Comparison of ENCODE assay signal across 34 cellular contexts in genomic region chr15:101517504-101517903, GRCh38.
"Had no signal": no experiment of that assay in that cellular context is flagged by ENCODE, and none has a peak within 500 bp of the region (broad histone marks: within the 10 kb centered on the region; RNA-seq: fewer than 3 reads in every experiment).

No MANE protein-coding gene starts in this region.

- H3K4me3 ChIP-seq: adrenal gland, ascending aorta, body of pancreas, breast epithelium, cardiac muscle cell had no signal

- H3K27me3 ChIP-seq: adrenal gland, ascending aorta, body of pancreas, brain microvascular endothelial cell, cardiac muscle cell had no signal

- FAIRE-seq: astrocyte, bronchial epithelial cell, colon had no signal

- H3K27ac ChIP-seq: adrenal gland, ascending aorta, body of pancreas, brain microvascular endothelial cell, breast epithelium, cardiac muscle cell had no signal

- H3K36me3 ChIP-seq: adrenal gland, ascending aorta, brain microvascular endothelial cell, breast epithelium, cardiac muscle cell had no signal

- ATAC-seq: activated naive CD4-positive, alpha-beta T cell treated with anti-CD3 and anti-CD28 coated beads, Interleukin-2, amount 50 U/mL, for 72 hours; activated naive CD8-positive, alpha-beta T cell treated with anti-CD3 and anti-CD28 coated beads, Interleukin-2, amount 50 U/mL, for 24 hours; activated T-cell treated with anti-CD3 and anti-CD28 coated beads, Interleukin-2, amount 50 U/mL, for 4 hours; activated T-cell treated with anti-CD3 and anti-CD28 coated beads, Interleukin-2, amount 50 U/mL, for 72 hours; activated T-helper 17 cell treated with anti-CD3 and anti-CD28 coated beads, Interleukin-2, amount 50 U/mL, for 72 hours; body of pancreas had no signal

- DNase-seq: activated effector memory CD4-positive, alpha-beta T cell treated with anti-CD3 and anti-CD28 coated beads, Interleukin-2, amount 50 U/mL, for 16 hours; activated effector memory CD4-positive, alpha-beta T cell treated with Interleukin-2 at 50 U/mL for 16 hours; activated gamma-delta T cell; activated gamma-delta T cell treated with Interleukin-2 at 50 U/mL for 16 hours; activated naive CD4-positive, alpha-beta T cell; activated naive CD4-positive, alpha-beta T cell treated with anti-CD3 and anti-CD28 coated beads for 36 hours; activated naive CD4-positive, alpha-beta T cell treated with anti-CD3 and anti-CD28 coated beads, Interleukin-2, amount 10 ng/mL, durations not matched to agents 7 days and 5 days; activated naive CD4-positive, alpha-beta T cell treated with anti-CD3 and anti-CD28 coated beads, Interleukin-2, amount 50 U/mL, for 16 hours; activated naive CD4-positive, alpha-beta T cell treated with Interleukin-2 at 50 U/mL for 16 hours; activated naive CD8-positive, alpha-beta T cell treated with anti-CD3 and anti-CD28 coated beads for 36 hours; activated naive CD8-positive, alpha-beta T cell treated with anti-CD3 and anti-CD28 coated beads, Interleukin-2, amount 10 ng/mL, durations not matched to agents 7 days and 5 days; activated naive CD8-positive, alpha-beta T cell treated with anti-CD3 and anti-CD28 coated beads, Interleukin-2, amount 50 U/mL, for 24 hours; activated T-cell treated with anti-CD3 and anti-CD28 coated beads, Interleukin-2, amount 50 U/mL, for 24 hours; activated T-cell treated with anti-CD3 and anti-CD28 coated beads, Interleukin-2, amount 50 U/mL, for 4 hours; activated T-cell treated with anti-CD3 and anti-CD28 coated beads, Interleukin-2, amount 50 U/mL, for 48 hours; activated T-cell treated with anti-CD3 and anti-CD28 coated beads, Interleukin-2, amount 50 U/mL, for 72 hours; adrenal gland; amniotic stem cell; amygdala; anterior cingulate cortex; aorta; body of pancreas; brain microvascular endothelial cell; caudate nucleus; central memory CD4-positive, alpha-beta T cell; cerebellar nuclear complex had no signal

- H3K4me1 ChIP-seq: adrenal gland, ascending aorta, body of pancreas, breast epithelium had no signal
